ENCODE assay signal across 8 cellular contexts in genomic region chr11:78646564-78647185, GRCh38.
DNase-seq lines count a peak whose midpoint lies in the region; ATAC-seq, FAIRE-seq and TF ChIP-seq lines count a peak whose summit lies in the region.

No MANE protein-coding gene starts in this region.

- H3K4me3 ChIP-seq in GM12878 (no peak overlapping the region), kidney (ENCODE audit: low read length in 2 of 2) (no peak overlapping the region)

- TF ChIP-seq POLR2A in GM12878 (IDR thresholded peaks at IDR 0.05; ENCODE audit: low read depth, low read length) = no peak

- peak; percentile 29; the same call in 1 of the 2 replicates for TF ChIP-seq RAD21 in GM12878 (IDR thresholded peaks at IDR 0.05; ENCODE audit: insufficient read depth, low read depth, low read length)

- ATAC-seq in GM19468 (IDR thresholded peaks at IDR 0.05; ENCODE audit: extremely low read depth, unreplicated experiment) (peak; percentile 38), GM12878 (peak; percentile 88), HG03196 (IDR thresholded peaks at IDR 0.05; ENCODE audit: unreplicated experiment) (no peak)

- H3K27me3 ChIP-seq in GM12878 (replicated peaks in 1 of 2; ENCODE audit: control insufficient read depth in 2 of 2, insufficient read depth in 2 of 2, low read length in 1 of 2) = peaks cover 0 to 6% of the 10 kb centered on the region in 2 experiments; a peak in 2 of 4 replicates

- RAD21 ChIA-PET in GM12878 (lab: Charles Lee; ENCODE audit: unreplicated experiment) = interaction anchor here (1.3 to 4.5 kb wide), 4 partner anchors 69 to 754 kb away, joined by 3 to 40 read pairs (median 20); no protein-coding TSS in a partner anchor

- in situ Hi-C loops in GM12878 (cut with MboI) = loop anchor here (10.0 to 25.0 kb wide), 2 partner anchors 428 to 841 kb away; no protein-coding TSS in a partner anchor

- H3K9ac ChIP-seq in GM12878 (ENCODE audit: control insufficient read depth, insufficient read depth, low read length) (no peak overlapping the region), kidney (ENCODE audit: low read length in 2 of 2) (no peak overlapping the region)

- H3K27ac ChIP-seq in C4-2B (no peak overlapping the region), GM12878 (ENCODE audit: control insufficient read depth, insufficient read depth) (no peak overlapping the region), kidney (ENCODE audit: low read depth in 2 of 2, low read length in 2 of 2) (no peak overlapping the region)

- POLR2A ChIA-PET in GM12878 (lab: Charles Lee) = no interaction called here

- TF ChIP-seq CTCF in C4-2B (conservative IDR thresholded peaks at IDR 0.05) (peak; percentile 89), GM12878 (IDR thresholded peaks at IDR 0.05 in 2 of 3, conservative IDR thresholded peaks at IDR 0.05 in 1 of 3; ENCODE audit: control insufficient read depth in 2 of 3, extremely low read depth in 1 of 3, insufficient read depth in 1 of 3, low read depth in 3 of 3, low read length in 3 of 3) (peak; percentile 75 to 86 (median 78)), kidney (IDR thresholded peaks at IDR 0.05; ENCODE audit: borderline replicate concordance, extremely low read depth, insufficient read depth) (peak; percentile 68)

- H3K9me3 ChIP-seq in GM12878 (replicated peaks; ENCODE audit: control insufficient read depth, insufficient read depth, low read length) = no peaks in the 10 kb centered on the region
- no peaks in the 10 kb centered on the region for H3K9me3 ChIP-seq in kidney (ENCODE audit: control insufficient read depth in 1 of 2, low read length in 2 of 2)

- WGBS in GM12878 (ENCODE audit: insufficient coverage, insufficient replicate concordance, low lambda C conversion rate, missing lambda C conversion rate) = under 1% methylated on average over 7 of the region's 7 CpGs

- H3K4me1 ChIP-seq in GM12878 (ENCODE audit: control insufficient read depth, insufficient read depth, low read length) = no peaks in the 10 kb centered on the region
- H3K4me1 ChIP-seq in kidney (ENCODE audit: control insufficient read depth in 1 of 2, insufficient read depth in 1 of 2, low read depth in 1 of 2, low read length in 2 of 2) = no peaks in the 10 kb centered on the region

- CTCF ChIA-PET in GM12878 (lab: Yijun Ruan, JAX) = interaction anchor here (0.6 to 7.5 kb wide), 33 partner anchors 9 to 1582 kb away, joined by 3 to 172 read pairs (median 4); no protein-coding TSS in a partner anchor

- no TSS peak for BruUV-seq in GM12878 (replicated peaks; lab: Mats Ljungman, UMichigan)

- no peak overlapping the region for H2AFZ ChIP-seq in GM12878 (ENCODE audit: control insufficient read depth, low read depth, low read length)

- intact Hi-C loops in GM12878 (cut with micrococcal nuclease; ENCODE audit: unreplicated experiment) = loop anchor here (5.0 kb wide), 1 partner anchor 431 kb away; no protein-coding TSS in a partner anchor
- intact Hi-C loops in kidney (cut with DNase I) = no loop called here

- SMC1A ChIA-PET in GM12878 (lab: Charles Lee; ENCODE audit: uncharacterized antibody, unreplicated experiment) = interaction anchor here (1.9 to 2.9 kb wide), 3 partner anchors 70 to 846 kb away, joined by 7 to 55 read pairs (median 18); no protein-coding TSS in a partner anchor

- FAIRE-seq in GM12878 (lab: Jason Lieb, UNC) (peak; percentile 68), kidney (lab: Jason Lieb, UNC) (no peak)

- no peaks in the 10 kb centered on the region for H3K36me3 ChIP-seq in GM12878 (ENCODE audit: control insufficient read depth in 2 of 2, insufficient read depth in 2 of 2, low read length in 1 of 2)
- H3K36me3 ChIP-seq in kidney (ENCODE audit: control insufficient read depth in 1 of 2, insufficient read depth in 2 of 2, low read length in 2 of 2) = no peaks in the 10 kb centered on the region

- DNase-seq in NCI-H1417 (lab: John Stamatoyannopoulos, UW) (peak; percentile 69 to 90 (median 87)), SW 1271 (lab: John Stamatoyannopoulos, UW) (peak; percentile 25 to 58), GM12878 (ENCODE audit: low read depth, low spot score) (no peak), kidney (no peak)
- peak; percentile 22 to 34 for DNase-seq in stimulated activated CD4-positive, alpha-beta T cell treated with anti-CD3 and anti-CD28 coated beads, Interleukin-4, amount 100 ng/mL, for 4 hours

- TF ChIP-seq EP300 in GM12878 (IDR thresholded peaks at IDR 0.05; ENCODE audit: borderline replicate concordance in 1 of 2, control insufficient read depth in 1 of 2, low read depth in 2 of 2, low read length in 2 of 2) = no peak

- no peaks in the 10 kb centered on the region for H4K20me1 ChIP-seq in GM12878 (ENCODE audit: control insufficient read depth, insufficient read depth)

- no peak overlapping the region for H3K4me2 ChIP-seq in GM12878 (ENCODE audit: control insufficient read depth, insufficient read depth)

- H3K79me2 ChIP-seq in GM12878 (ENCODE audit: control insufficient read depth, insufficient read depth, low read length) = no peaks in the 10 kb centered on the region

TF ChIP-seq in GM12878, 131 proteins besides CTCF, POLR2A, EP300 and RAD21:
- no peak for TF ChIP-seq BMI1 (IDR thresholded peaks at IDR 0.05; ENCODE audit: borderline replicate concordance)
- TF ChIP-seq SMC3 (IDR thresholded peaks at IDR 0.05; ENCODE audit: borderline replicate concordance, low read length) = peak; percentile 37; the same call in 1 of the 2 replicates
- peak; percentile 53 for TF ChIP-seq PKNOX1 (IDR thresholded peaks at IDR 0.05)

Comparison
In these comparisons a context has a peak if more than half of its experiments do, and no peak if none do; other contexts are left out.
1. DNase-seq: peak in NCI-H1417 (3 of 3), SW 1271 (2 of 2) and stimulated activated CD4-positive, alpha-beta T cell treated with anti-CD3 and anti-CD28 coated beads, Interleukin-4, amount 100 ng/mL, for 4 hours (2 of 2); none in GM12878 (single experiment) and kidney (single experiment).
2. Peak in every context shown above with its lines, with median percentiles within 50 percentile points of each other: CTCF ChIP-seq.